ENCODE assay signal across 32 cellular contexts in the genomic region with DNA sequence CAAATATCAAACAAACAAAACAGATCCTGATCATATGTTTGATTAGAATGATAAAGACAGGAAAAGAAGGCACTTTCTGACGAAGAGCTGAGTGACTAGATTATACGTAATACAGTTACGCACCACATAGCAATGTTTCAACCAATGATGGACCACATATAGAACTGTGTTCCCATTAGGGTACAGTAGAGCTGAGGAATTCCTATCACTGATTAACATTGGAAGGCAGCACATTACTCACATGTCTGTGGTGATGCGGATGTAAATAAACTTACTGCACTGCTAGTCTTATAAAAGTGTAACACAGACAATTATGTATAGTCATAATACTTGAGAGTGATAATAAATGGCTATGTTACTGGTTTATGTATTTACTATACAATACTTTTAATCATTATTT.
"Had no signal": no experiment of that assay in that cellular context is flagged by ENCODE, and none has a peak within 500 bp of the region (broad histone marks: within the 10 kb centered on the region; RNA-seq: fewer than 3 reads in every experiment).

No MANE protein-coding gene starts in this region.

- H3K27me3 Mint-ChIP-seq: activated CD4-positive, alpha-beta T cell treated with anti-CD3 and anti-CD28 coated beads, Interleukin-2, amount 10 ng/mL, durations not matched to agents 7 days and 5 days; activated CD8-positive, alpha-beta T cell treated with anti-CD3 and anti-CD28 coated beads for 36 hours; activated naive CD4-positive, alpha-beta T cell treated with anti-CD3 and anti-CD28 coated beads, Interleukin-2, amount 50 U/mL, for 24 hours; activated naive CD8-positive, alpha-beta T cell treated with anti-CD3 and anti-CD28 coated beads, Interleukin-2, amount 50 U/mL, for 24 hours; activated T-helper 17 cell treated with anti-CD3 and anti-CD28 coated beads, Interleukin-2, amount 50 U/mL, for 72 hours; natural killer cell treated with Interleukin-12 subunit alpha and Interleukin-12 subunit beta and Interleukin-15 and Interleukin-18, amount 100 ng/mL, for 72 hours; stimulated activated naive CD8-positive, alpha-beta T cell treated with anti-CD3 and anti-CD28 coated beads, Interleukin-15, amount 100 ng/mL, for 72 hours; type B pancreatic cell had no signal

- FAIRE-seq: bronchial epithelial cell, colon, kidney, small intestine, TTC549 had no signal

- H3K4me1 Mint-ChIP-seq: activated CD4-positive, alpha-beta T cell treated with anti-CD3 and anti-CD28 coated beads, Interleukin-2, amount 10 ng/mL, durations not matched to agents 7 days and 5 days; activated naive CD4-positive, alpha-beta T cell treated with anti-CD3 and anti-CD28 coated beads, Interleukin-2, amount 50 U/mL, for 24 hours; activated naive CD8-positive, alpha-beta T cell treated with anti-CD3 and anti-CD28 coated beads, Interleukin-2, amount 50 U/mL, for 24 hours; activated T-helper 17 cell treated with anti-CD3 and anti-CD28 coated beads, Interleukin-2, amount 50 U/mL, for 72 hours; stimulated activated effector memory CD8-positive, alpha-beta T cell treated with anti-CD3 and anti-CD28 coated beads, Interleukin-12 subunit alpha, Interleukin-12 subunit beta, amount 100 ng/mL, for 72 hours; stimulated activated naive CD8-positive, alpha-beta T cell treated with anti-CD3 and anti-CD28 coated beads, Interleukin-15, amount 100 ng/mL, for 72 hours had no signal

- H3K36me3 ChIP-seq: gastroesophageal sphincter, left ventricle myocardium inferior, right lobe of liver, vagina had no signal

- H3K4me3 Mint-ChIP-seq: activated CD4-positive, alpha-beta T cell treated with anti-CD3 and anti-CD28 coated beads, Interleukin-2, amount 10 ng/mL, durations not matched to agents 7 days and 5 days; activated CD8-positive, alpha-beta T cell treated with anti-CD3 and anti-CD28 coated beads for 36 hours; activated naive CD4-positive, alpha-beta T cell treated with anti-CD3 and anti-CD28 coated beads, Interleukin-2, amount 50 U/mL, for 24 hours; activated naive CD8-positive, alpha-beta T cell treated with anti-CD3 and anti-CD28 coated beads, Interleukin-2, amount 50 U/mL, for 24 hours; activated T-cell treated with anti-CD3 and anti-CD28 coated beads, Interleukin-2, amount 50 U/mL, for 4 hours; activated T-helper 17 cell treated with anti-CD3 and anti-CD28 coated beads, Interleukin-2, amount 50 U/mL, for 72 hours; natural killer cell treated with Interleukin-12 subunit alpha and Interleukin-12 subunit beta and Interleukin-15 and Interleukin-18, amount 100 ng/mL, for 72 hours; stimulated activated effector memory CD8-positive, alpha-beta T cell treated with anti-CD3 and anti-CD28 coated beads, Interleukin-12 subunit alpha, Interleukin-12 subunit beta, amount 100 ng/mL, for 72 hours; stimulated activated naive CD8-positive, alpha-beta T cell treated with anti-CD3 and anti-CD28 coated beads, Interleukin-15, amount 100 ng/mL, for 72 hours; T-helper 1 cell treated with Interleukin-12 subunit alpha and Interleukin-12 subunit beta and Interleukin-4 antibody, amounts not matched to agents 30 μg/mL and 1 μg/mL, for 36 hours; type B pancreatic cell had no signal

- H3K4me1 ChIP-seq: esophagus squamous epithelium, gastroesophageal sphincter, left ventricle myocardium inferior, vagina had no signal

- DNase-seq: activated CD4-positive, alpha-beta T cell treated with anti-CD3 and anti-CD28 coated beads, Interleukin-2, amount 10 ng/mL, durations not matched to agents 7 days and 5 days; activated CD4-positive, CD25-positive, alpha-beta regulatory T cell treated with anti-CD3 and anti-CD28 coated beads, Interleukin-2, amount 50 U/mL, for 72 hours; activated CD8-positive, alpha-beta T cell treated with anti-CD3 and anti-CD28 coated beads for 36 hours; activated naive CD8-positive, alpha-beta T cell treated with anti-CD3 and anti-CD28 coated beads, Interleukin-2, amount 50 U/mL, for 24 hours; activated T-cell treated with anti-CD3 and anti-CD28 coated beads, Interleukin-2, amount 50 U/mL, for 4 hours; dermis blood vessel endothelial cell; effector CD4-positive, alpha-beta T cell; esophagus squamous epithelium; head of caudate nucleus; hippocampal formation; kidney; left ventricle myocardium inferior; mucosa of descending colon; right lobe of liver; small intestine; stimulated activated CD4-positive, alpha-beta T cell treated with anti-CD3 and anti-CD28 coated beads, Interleukin-4, amount 100 ng/mL, for 24 hours; stimulated activated naive CD8-positive, alpha-beta T cell treated with anti-CD3 and anti-CD28 coated beads, Interleukin-15, amount 100 ng/mL, for 72 hours; substantia nigra; SW 1271; T-helper 9 cell had no signal

- H3K4me3 ChIP-seq: esophagus squamous epithelium, gastroesophageal sphincter, left ventricle myocardium inferior, lung, mucosa of descending colon, right lobe of liver, vagina had no signal

- H3K36me3 Mint-ChIP-seq: activated naive CD4-positive, alpha-beta T cell treated with anti-CD3 and anti-CD28 coated beads, Interleukin-2, amount 50 U/mL, for 24 hours; natural killer cell treated with Interleukin-12 subunit alpha and Interleukin-12 subunit beta and Interleukin-15 and Interleukin-18, amount 100 ng/mL, for 72 hours; stimulated activated effector memory CD8-positive, alpha-beta T cell treated with anti-CD3 and anti-CD28 coated beads, Interleukin-12 subunit alpha, Interleukin-12 subunit beta, amount 100 ng/mL, for 72 hours had no signal

- H3K9me3 Mint-ChIP-seq: activated naive CD4-positive, alpha-beta T cell treated with anti-CD3 and anti-CD28 coated beads, Interleukin-2, amount 50 U/mL, for 24 hours; activated T-helper 17 cell treated with anti-CD3 and anti-CD28 coated beads, Interleukin-2, amount 50 U/mL, for 72 hours; T-helper 1 cell treated with Interleukin-12 subunit alpha and Interleukin-12 subunit beta and Interleukin-4 antibody, amounts not matched to agents 30 μg/mL and 1 μg/mL, for 36 hours; type B pancreatic cell had no signal

- ATAC-seq: activated CD8-positive, alpha-beta T cell treated with anti-CD3 and anti-CD28 coated beads for 36 hours; activated naive CD8-positive, alpha-beta T cell treated with anti-CD3 and anti-CD28 coated beads, Interleukin-2, amount 50 U/mL, for 24 hours; activated T-cell treated with anti-CD3 and anti-CD28 coated beads, Interleukin-2, amount 50 U/mL, for 4 hours; activated T-helper 17 cell treated with anti-CD3 and anti-CD28 coated beads, Interleukin-2, amount 50 U/mL, for 72 hours; gastroesophageal sphincter; mucosa of descending colon; natural killer cell treated with Interleukin-12 subunit alpha and Interleukin-12 subunit beta and Interleukin-15 and Interleukin-18, amount 100 ng/mL, for 72 hours; right lobe of liver; stimulated activated effector memory CD8-positive, alpha-beta T cell treated with anti-CD3 and anti-CD28 coated beads, Interleukin-12 subunit alpha, Interleukin-12 subunit beta, amount 100 ng/mL, for 72 hours; stimulated activated naive CD8-positive, alpha-beta T cell treated with anti-CD3 and anti-CD28 coated beads, Interleukin-15, amount 100 ng/mL, for 72 hours had no signal

- H3K9me3 ChIP-seq: esophagus squamous epithelium, gastroesophageal sphincter, left ventricle myocardium inferior, mucosa of descending colon, right lobe of liver, vagina had no signal

- H3K27ac ChIP-seq: esophagus squamous epithelium, gastroesophageal sphincter, left ventricle myocardium inferior, right lobe of liver, vagina had no signal

- H3K27ac Mint-ChIP-seq: activated CD4-positive, alpha-beta T cell treated with anti-CD3 and anti-CD28 coated beads, Interleukin-2, amount 10 ng/mL, durations not matched to agents 7 days and 5 days; activated CD8-positive, alpha-beta T cell treated with anti-CD3 and anti-CD28 coated beads for 36 hours; activated naive CD4-positive, alpha-beta T cell treated with anti-CD3 and anti-CD28 coated beads, Interleukin-2, amount 50 U/mL, for 24 hours; activated naive CD8-positive, alpha-beta T cell treated with anti-CD3 and anti-CD28 coated beads, Interleukin-2, amount 50 U/mL, for 24 hours; activated T-helper 17 cell treated with anti-CD3 and anti-CD28 coated beads, Interleukin-2, amount 50 U/mL, for 72 hours; natural killer cell treated with Interleukin-12 subunit alpha and Interleukin-12 subunit beta and Interleukin-15 and Interleukin-18, amount 100 ng/mL, for 72 hours; stimulated activated effector memory CD8-positive, alpha-beta T cell treated with anti-CD3 and anti-CD28 coated beads, Interleukin-12 subunit alpha, Interleukin-12 subunit beta, amount 100 ng/mL, for 72 hours; stimulated activated naive CD8-positive, alpha-beta T cell treated with anti-CD3 and anti-CD28 coated beads, Interleukin-15, amount 100 ng/mL, for 72 hours; T-helper 1 cell treated with Interleukin-12 subunit alpha and Interleukin-12 subunit beta and Interleukin-4 antibody, amounts not matched to agents 30 μg/mL and 1 μg/mL, for 36 hours; type B pancreatic cell had no signal

- H3K27me3 ChIP-seq: esophagus squamous epithelium, gastroesophageal sphincter, right lobe of liver, vagina had no signal
